ENCODE assay signal across 35 cellular contexts in the genomic region with DNA sequence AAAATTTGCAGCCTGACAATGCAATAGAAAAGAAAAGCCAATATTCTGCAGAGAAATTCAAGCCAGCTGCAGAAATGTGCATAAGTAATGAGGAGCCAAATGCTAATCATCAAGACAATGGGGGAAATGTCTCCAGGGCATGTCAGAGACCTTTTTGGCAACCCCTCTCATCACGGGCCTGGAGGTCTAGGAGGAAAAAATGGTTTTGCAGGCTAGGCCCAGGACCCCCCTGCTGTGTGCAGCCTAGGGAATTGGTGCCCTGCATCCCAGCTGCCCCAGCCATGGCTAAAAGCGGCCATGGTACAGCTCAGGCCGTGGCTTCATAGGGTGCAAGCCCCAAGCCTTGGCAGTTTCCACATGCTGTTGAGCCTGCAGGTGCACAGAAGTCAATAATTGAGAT.
DNase-seq lines count a peak whose midpoint lies in the region; ATAC-seq, FAIRE-seq and TF ChIP-seq lines count a peak whose summit lies in the region.
"Had no signal": no experiment of that assay in that cellular context is flagged by ENCODE, and none has a peak within 500 bp of the region (broad histone marks: within the 10 kb centered on the region; RNA-seq: fewer than 3 reads in every experiment).

No MANE protein-coding gene starts in this region.

- no peak overlapping the region for H3K9ac ChIP-seq in GM12878 (ENCODE audit: control insufficient read depth, insufficient read depth, low read length)
- H3K9ac ChIP-seq in K562 (ENCODE audit: insufficient read depth in 1 of 2, low read depth in 2 of 2, low read length in 2 of 2), result no peak overlapping the region
- H3K9ac ChIP-seq: BLaER1; BLaER1 treated with 17β-estradiol and CSF1 and Interleukin-3, amounts not matched to agents 10 nM and 100 nM had no signal

- H3K4me3 ChIP-seq in A549, result no peak overlapping the region
- H3K4me3 ChIP-seq in HEK293 (ENCODE audit: low read depth, low read length), result no peak overlapping the region
- H3K4me3 ChIP-seq in GM12878, result no peak overlapping the region
- H3K4me3 ChIP-seq in K562, result no peak overlapping the region
- H3K4me3 ChIP-seq: BLaER1 had no signal

- no peak for TF ChIP-seq EP300 in A549 (IDR thresholded peaks at IDR 0.05)
- no peak for TF ChIP-seq EP300 in GM12878 (IDR thresholded peaks at IDR 0.05; ENCODE audit: borderline replicate concordance in 1 of 2, control insufficient read depth in 1 of 2, low read depth in 2 of 2, low read length in 2 of 2)
- TF ChIP-seq EP300 in K562 (IDR thresholded peaks at IDR 0.05; ENCODE audit: low read length), result no peak

- TF ChIP-seq POLR2A in A549 (IDR thresholded peaks at IDR 0.05; ENCODE audit: low read length) (no peak), GM12878 (IDR thresholded peaks at IDR 0.05; ENCODE audit: low read depth, low read length) (no peak), K562 (conservative IDR thresholded peaks at IDR 0.05) (no peak)

- TF ChIP-seq RAD21 in A549 (conservative IDR thresholded peaks at IDR 0.05 in 1 of 2, IDR thresholded peaks at IDR 0.05 in 1 of 2), result no peak
- TF ChIP-seq RAD21 in GM12878 (IDR thresholded peaks at IDR 0.05; ENCODE audit: insufficient read depth, low read depth, low read length), result no peak
- TF ChIP-seq RAD21 in K562 (CRISPR knock-in tag; conservative IDR thresholded peaks at IDR 0.05 in 1 of 2, IDR thresholded peaks at IDR 0.05 in 1 of 2), result no peak

- POLR2A ChIA-PET in A549 (lab: Yijun Ruan, JAX), result no interaction called here
- POLR2A ChIA-PET in HEK293 (lab: Yijun Ruan, JAX), result no interaction called here
- POLR2A ChIA-PET in GM12878 (lab: Charles Lee), result no interaction called here
- POLR2A ChIA-PET in K562 (lab: Yijun Ruan, JAX), result no interaction called here

- RAD21 ChIA-PET in GM12878 (lab: Charles Lee; ENCODE audit: unreplicated experiment), result no interaction called here

- SMC1A ChIA-PET in GM12878 (lab: Charles Lee; ENCODE audit: uncharacterized antibody, unreplicated experiment), result no interaction called here

- H3K9me3 ChIP-seq in A549, result peaks cover 30% of the 10 kb centered on the region
- H3K9me3 ChIP-seq in HEK293 (ENCODE audit: control insufficient read depth, insufficient read depth, low read depth, low read length), result no peaks in the 10 kb centered on the region
- H3K9me3 ChIP-seq in GM12878 (replicated peaks; ENCODE audit: control insufficient read depth, insufficient read depth, low read length), result peaks cover 7% of the 10 kb centered on the region
- H3K9me3 ChIP-seq in K562 (replicated peaks; ENCODE audit: control insufficient read depth, insufficient read depth, low read depth, low read length), result no peaks in the 10 kb centered on the region
- H3K9me3 ChIP-seq: Caco-2 had no signal

- H2AFZ ChIP-seq in GM12878 (ENCODE audit: control insufficient read depth, low read depth, low read length) (no peak overlapping the region), K562 (ENCODE audit: low read depth, low read length) (no peak overlapping the region)

- H3K79me2 ChIP-seq in GM12878 (ENCODE audit: control insufficient read depth, insufficient read depth, low read length) (no peaks in the 10 kb centered on the region), K562 (ENCODE audit: control insufficient read depth, insufficient read depth, low read length) (no peaks in the 10 kb centered on the region)

- H3K4me1 Mint-ChIP-seq in HFFc6 (ENCODE audit: low read depth), result no peaks in the 10 kb centered on the region
- H3K4me1 Mint-ChIP-seq: B cell; CD4-positive, alpha-beta memory T cell; CD4-positive, CD25-positive, alpha-beta regulatory T cell; CD8-positive, alpha-beta memory T cell had no signal

- whole genome bisulfite sequencing in A549 (ENCODE audit: missing lambda C conversion rate), result 3% methylated on average over 3 of the region's 3 CpGs
- WGBS in GM12878 (ENCODE audit: insufficient coverage, insufficient replicate concordance, low lambda C conversion rate, missing lambda C conversion rate), result 38% methylated on average over 3 of the region's 3 CpGs
- 0% methylated on average over 3 of the region's 3 CpGs for WGBS in K562 (ENCODE audit: insufficient coverage, low coverage, missing lambda C conversion rate)

- peaks cover 9% of the 10 kb centered on the region; the same call in 1 of the 2 replicates for H3K36me3 Mint-ChIP-seq in HFFc6 (ENCODE audit: low read depth)
- H3K36me3 Mint-ChIP-seq: CD4-positive, CD25-positive, alpha-beta regulatory T cell; CD8-positive, alpha-beta memory T cell; CD8-positive, alpha-beta T cell had no signal

- FAIRE-seq in A549 (lab: Jason Lieb, UNC) (no peak), GM12878 (lab: Jason Lieb, UNC) (no peak), K562 (lab: Jason Lieb, UNC) (no peak)
- FAIRE-seq: A204.1, D721Med had no signal

- TF ChIP-seq CTCF in A549 (IDR thresholded peaks at IDR 0.05) (no peak), HEK293 (tag by site-specific recombination; IDR thresholded peaks at IDR 0.05) (no peak), GM12878 (IDR thresholded peaks at IDR 0.05 in 2 of 3, conservative IDR thresholded peaks at IDR 0.05 in 1 of 3; ENCODE audit: control insufficient read depth in 2 of 3, extremely low read depth in 1 of 3, insufficient read depth in 1 of 3, low read depth in 3 of 3, low read length in 3 of 3) (no peak), K562 (IDR thresholded peaks at IDR 0.05 in 2 of 3, conservative IDR thresholded peaks at IDR 0.05 in 1 of 3; ENCODE audit: insufficient read depth in 2 of 3, low read depth in 1 of 3, low read length in 3 of 3) (no peak), HFFc6 (IDR thresholded peaks at IDR 0.05) (no peak)

- CTCF ChIA-PET in A549 (lab: Yijun Ruan, JAX) (no interaction called here), HEK293 (lab: Yijun Ruan, JAX) (no interaction called here), GM12878 (lab: Yijun Ruan, JAX) (no interaction called here), K562 (lab: Yijun Ruan, JAX; ENCODE audit: low intra/inter-chr PET ratio) (no interaction called here)

- ATAC-seq in A549, result no peak
- no peak for ATAC-seq in GM12878
- no peak for ATAC-seq in K562
- no peak for ATAC-seq in HG03442 (IDR thresholded peaks at IDR 0.05; ENCODE audit: unreplicated experiment)
- ATAC-seq: CD8-positive, alpha-beta T cell had no signal

- H3K4me2 ChIP-seq in A549, result no peak overlapping the region
- no peak overlapping the region for H3K4me2 ChIP-seq in GM12878 (ENCODE audit: control insufficient read depth, insufficient read depth)
- H3K4me2 ChIP-seq in K562 (ENCODE audit: insufficient read depth, low read length), result no peak overlapping the region
- H3K4me2 ChIP-seq: BLaER1; BLaER1 treated with 17β-estradiol and CSF1 and Interleukin-3, amounts not matched to agents 10 nM and 100 nM had no signal

- no peaks in the 10 kb centered on the region for H4K20me1 ChIP-seq in GM12878 (ENCODE audit: control insufficient read depth, insufficient read depth)
- no peaks in the 10 kb centered on the region for H4K20me1 ChIP-seq in K562 (replicated peaks; ENCODE audit: control insufficient read depth, insufficient read depth, low read length)
- H4K20me1 ChIP-seq: BLaER1; BLaER1 treated with 17β-estradiol and CSF1 and Interleukin-3, amounts not matched to agents 10 nM and 100 nM had no signal

- H3K27me3 Mint-ChIP-seq in HFFc6 (ENCODE audit: insufficient read depth), result no peaks in the 10 kb centered on the region
- H3K27me3 Mint-ChIP-seq: B cell; CD4-positive, alpha-beta T cell; CD4-positive, CD25-positive, alpha-beta regulatory T cell had no signal

- H3K9me1 ChIP-seq in K562 (ENCODE audit: control insufficient read depth, insufficient read depth, low read length), result no peaks in the 10 kb centered on the region

- no peak for DNase-seq in A549 (ENCODE audit: low read depth in 1 of 2, low spot score in 1 of 2)
- DNase-seq in GM12878 (ENCODE audit: low read depth, low spot score), result no peak
- no peak for DNase-seq in K562 (ENCODE audit: extremely low read depth in 1 of 4, low spot score in 3 of 4)
- no peak for DNase-seq in AML-193 (lab: John Stamatoyannopoulos, UW)
- no peak for DNase-seq in HFFc6
- DNase-seq in hippocampal formation (lab: John Stamatoyannopoulos, UW), result no peak
- DNase-seq: 8988T; ACHN; BE2C; C1 segment of cervical spinal cord; Caco-2; Calu3; CD4-positive, alpha-beta memory T cell; CD4-positive, alpha-beta T cell; CD4-positive, CD25-positive, alpha-beta regulatory T cell; CD8-positive, alpha-beta memory T cell; CD8-positive, alpha-beta T cell; COR-L47; DMS 273 treated with DMSO at 0.1 percent for 48 hours; DMS153; DMS53; DMS79; DMS79 treated with DMSO at 0.1 percent for 48 hours; DND-41; EL had no signal

- no peak overlapping the region for H3K27ac Mint-ChIP-seq in HFFc6
- H3K27ac Mint-ChIP-seq: B cell; CD14-positive monocyte; CD4-positive, alpha-beta memory T cell; CD4-positive, alpha-beta T cell; CD4-positive, CD25-positive, alpha-beta regulatory T cell; CD8-positive, alpha-beta memory T cell; CD8-positive, alpha-beta T cell had no signal

- no peak overlapping the region for H3K4me3 Mint-ChIP-seq in HFFc6
- H3K4me3 Mint-ChIP-seq: B cell; CD14-positive monocyte; CD4-positive, alpha-beta memory T cell; CD4-positive, alpha-beta T cell; CD4-positive, CD25-positive, alpha-beta regulatory T cell; CD8-positive, alpha-beta memory T cell; CD8-positive, alpha-beta T cell had no signal

- no peak overlapping the region for H3K27ac ChIP-seq in A549
- H3K27ac ChIP-seq in HEK293 (ENCODE audit: extremely low read depth, low read depth, low read length), result no peak overlapping the region
- no peak overlapping the region for H3K27ac ChIP-seq in GM12878 (ENCODE audit: control insufficient read depth, insufficient read depth)
- H3K27ac ChIP-seq in K562 (ENCODE audit: extremely low read depth, low read depth, low read length), result no peak overlapping the region
- H3K27ac ChIP-seq: 22Rv1; BLaER1; BLaER1 treated with 17β-estradiol and CSF1 and Interleukin-3, amounts not matched to agents 10 nM and 100 nM; C4-2B had no signal

- H3K36me3 ChIP-seq in HEK293 (ENCODE audit: control insufficient read depth in 2 of 2, insufficient read depth in 1 of 2, low read length in 2 of 2) (no peaks in the 10 kb centered on the region), GM12878 (ENCODE audit: control insufficient read depth in 2 of 2, insufficient read depth in 2 of 2, low read length in 1 of 2) (no peaks in the 10 kb centered on the region), K562 (ENCODE audit: control insufficient read depth, insufficient read depth, low read length) (no peaks in the 10 kb centered on the region)
- H3K36me3 ChIP-seq: BE2C, BLaER1 had no signal

- intact Hi-C loops in GM12878 (cut with micrococcal nuclease; ENCODE audit: unreplicated experiment) (no loop called here), K562 (cut with micrococcal nuclease) (no loop called here)

- H3K4me1 ChIP-seq in A549 (no peaks in the 10 kb centered on the region), HEK293 (ENCODE audit: control insufficient read depth, insufficient read depth, low read length) (no peaks in the 10 kb centered on the region), GM12878 (ENCODE audit: control insufficient read depth, insufficient read depth, low read length) (no peaks in the 10 kb centered on the region), K562 (replicated peaks in 1 of 2; ENCODE audit: control insufficient read depth in 2 of 2, insufficient read depth in 2 of 2, low read length in 2 of 2) (no peaks in the 10 kb centered on the region; a peak in 1 of 5 replicates)
- H3K4me1 ChIP-seq: BE2C; BLaER1; BLaER1 treated with 17β-estradiol and CSF1 and Interleukin-3, amounts not matched to agents 10 nM and 100 nM; Caco-2 had no signal

- in situ Hi-C loops in GM12878 (cut with MboI) (no loop called here), K562 (cut with MboI) (no loop called here)

- no TSS peak for BruUV-seq in GM12878 (replicated peaks; lab: Mats Ljungman, UMichigan)
- no TSS peak for BruUV-seq in K562 (replicated peaks; lab: Mats Ljungman, UMichigan)

- H3K27me3 ChIP-seq in GM12878 (replicated peaks in 1 of 2; ENCODE audit: control insufficient read depth in 2 of 2, insufficient read depth in 2 of 2, low read length in 1 of 2) (no peaks in the 10 kb centered on the region), K562 (ENCODE audit: control insufficient read depth in 2 of 2, insufficient read depth in 2 of 2, low read length in 2 of 2) (no peaks in the 10 kb centered on the region)
- H3K27me3 ChIP-seq: BE2C; BLaER1; BLaER1 treated with 17β-estradiol and CSF1 and Interleukin-3, amounts not matched to agents 10 nM and 100 nM had no signal

- H3K9me3 Mint-ChIP-seq in HFFc6, result peaks cover 70% of the 10 kb centered on the region
